ENCODE assay signal across 9 cellular contexts in genomic region chr14:104754213-104754851, GRCh38. TPM values are rescaled to one million over a fixed set of nuclear protein-coding genes. Genes with fewer than 3 reads are reported as not detected.
DNase-seq lines count a peak whose midpoint lies in the region; ATAC-seq, FAIRE-seq and TF ChIP-seq lines count a peak whose summit lies in the region.
"Had no signal": no experiment of that assay in that cellular context is flagged by ENCODE, and none has a peak within 500 bp of the region (broad histone marks: within the 10 kb centered on the region; RNA-seq: fewer than 3 reads in every experiment).

No MANE protein-coding gene starts in this region.

- H3K4me1 ChIP-seq in DOHH2 (ENCODE audit: control insufficient read depth, low read length) (peaks cover 20% of the 10 kb centered on the region), RWPE2 (ENCODE audit: insufficient read depth, poor library complexity, severe bottlenecking) (peaks cover 17% of the 10 kb centered on the region), esophagus squamous epithelium (peaks cover 24 to 50% (median 27%) of the 10 kb centered on the region in 3 donors), trophoblast cell (ENCODE audit: control insufficient read depth in 1 of 2, insufficient read depth in 2 of 2, low read length in 2 of 2) (peaks cover 11 to 17% of the 10 kb centered on the region in 2 experiments)

- H2BK12ac ChIP-seq in trophoblast cell (ENCODE audit: low read length), result no peak overlapping the region

- WGBS in esophagus squamous epithelium, 2 donors, result 38 to 42% methylated on average over 11 to 13 of the region's 13 CpGs
- WGBS in trophoblast cell (ENCODE audit: extremely low coverage, insufficient coverage, insufficient read length), result no CpG with 5 or more reads among the region's 13 CpGs

- DNase-seq in RWPE2 (ENCODE audit: low spot score), result no peak
- no peak for DNase-seq in esophagus squamous epithelium (lab: John Stamatoyannopoulos, UW)
- no peak for DNase-seq in trophoblast cell
- DNase-seq in urothelium cell line (ENCODE audit: low spot score), result no peak
- DNase-seq: NCI-H187 treated with DMSO at 0.1 percent for 48 hours had no signal

- no peak overlapping the region for H4K8ac ChIP-seq in trophoblast cell (ENCODE audit: low read depth, low read length)

- H3K9me3 ChIP-seq in DOHH2 (ENCODE audit: control insufficient read depth, insufficient read depth, low read length), result peaks cover 4% of the 10 kb centered on the region; the same call in 1 of the 2 replicates
- H3K9me3 ChIP-seq in RWPE2 (ENCODE audit: severe bottlenecking), result no peaks in the 10 kb centered on the region
- H3K9me3 ChIP-seq in esophagus squamous epithelium, result no peaks in the 10 kb centered on the region
- peaks cover 16% of the 10 kb centered on the region for H3K9me3 ChIP-seq in trophoblast cell (ENCODE audit: insufficient read depth, low read depth, low read length)

- no peak overlapping the region for H3K14ac ChIP-seq in trophoblast cell (ENCODE audit: low read length)

- H3K79me2 ChIP-seq in DOHH2 (ENCODE audit: control insufficient read depth, low read length), result peaks cover 56% of the 10 kb centered on the region
- H3K79me2 ChIP-seq in trophoblast cell (ENCODE audit: control insufficient read depth, insufficient read depth, low read length, poor library complexity), result peaks cover 13% of the 10 kb centered on the region

- peak overlapping the region; percentile 7 for H3K18ac ChIP-seq in trophoblast cell (ENCODE audit: low read length)

- no peak for FAIRE-seq in urothelium cell line (lab: Jason Lieb, UNC)

- H3K27me3 ChIP-seq in DOHH2 (ENCODE audit: control insufficient read depth, low read length), result 0 out of 2 replicates have a peak, but pooled peaks cover 2% of the 10 kb centered on the region
- no peaks in the 10 kb centered on the region for H3K27me3 ChIP-seq in RWPE2 (ENCODE audit: insufficient read depth, poor library complexity, severe bottlenecking)
- no peaks in the 10 kb centered on the region for H3K27me3 ChIP-seq in esophagus squamous epithelium
- no peaks in the 10 kb centered on the region for H3K27me3 ChIP-seq in trophoblast cell (ENCODE audit: insufficient read depth, low read length)

- peak overlapping the region; percentile 37 for H3K4ac ChIP-seq in trophoblast cell (ENCODE audit: low read depth, low read length)

- H2AK5ac ChIP-seq in trophoblast cell (ENCODE audit: low read length), result no peak overlapping the region

- H3K4me2 ChIP-seq in DOHH2 (ENCODE audit: low read length), result peak overlapping the region; percentile 98
- peak overlapping the region; percentile 92 for H3K4me2 ChIP-seq in trophoblast cell (ENCODE audit: low read length)

- TF ChIP-seq CTCF in DOHH2 (IDR thresholded peaks at IDR 0.05; ENCODE audit: low read depth, low read length, poor library complexity, severe bottlenecking) (no peak), RWPE2 (IDR thresholded peaks at IDR 0.05; ENCODE audit: poor library complexity, severe bottlenecking) (no peak), esophagus squamous epithelium (IDR thresholded peaks at IDR 0.05) (no peak)

- H3K9ac ChIP-seq in trophoblast cell (ENCODE audit: low read length), result peak overlapping the region; percentile 98

- H2AFZ ChIP-seq in trophoblast cell (ENCODE audit: insufficient read depth, low read length, poor library complexity), result no peak overlapping the region

- no peak overlapping the region for H4K12ac ChIP-seq in trophoblast cell (ENCODE audit: low read depth, low read length)

- no peak overlapping the region for H2BK120ac ChIP-seq in trophoblast cell (ENCODE audit: insufficient read depth, low read length, poor library complexity)

- peaks cover 16% of the 10 kb centered on the region; the same call in 1 of the 2 replicates for H4K20me1 ChIP-seq in DOHH2 (ENCODE audit: control insufficient read depth, insufficient read depth, low read depth, low read length)

- H3K36me3 ChIP-seq in DOHH2 (ENCODE audit: control insufficient read depth, low read length) (peaks cover 62% of the 10 kb centered on the region), RWPE2 (ENCODE audit: low read depth) (peaks cover 46% of the 10 kb centered on the region), esophagus squamous epithelium (peaks cover 16 to 45% (median 25%) of the 10 kb centered on the region in 3 donors), trophoblast cell (ENCODE audit: control insufficient read depth in 1 of 2, insufficient read depth in 2 of 2, low read length in 2 of 2) (peaks cover 40 to 42% of the 10 kb centered on the region in 2 experiments)

- no peak overlapping the region for H2BK5ac ChIP-seq in trophoblast cell (ENCODE audit: low read depth, low read length, poor library complexity)

- TF ChIP-seq POLR2A in esophagus squamous epithelium (IDR thresholded peaks at IDR 0.05), result no peak

- no peaks in the 10 kb centered on the region; the same call in 1 of the 2 replicates for H3F3A ChIP-seq in DOHH2 (ENCODE audit: control insufficient read depth, insufficient read depth)

- no peak overlapping the region for H4K91ac ChIP-seq in trophoblast cell (ENCODE audit: low read depth, low read length)

- peaks cover 8% of the 10 kb centered on the region for H3K79me1 ChIP-seq in trophoblast cell (ENCODE audit: low read length)

- H3K23ac ChIP-seq in trophoblast cell (ENCODE audit: low read length), result no peak overlapping the region

- H3K4me3 ChIP-seq in DOHH2 (ENCODE audit: low read length) (peak overlapping the region; percentile 94), RWPE2 (ENCODE audit: severe bottlenecking) (peak overlapping the region; percentile 81), esophagus squamous epithelium (peak overlapping the region; percentile 76 to 99 (median 91)), trophoblast cell (ENCODE audit: low read depth, low read length) (peak overlapping the region; percentile 100)

- no peaks in the 10 kb centered on the region for H3K9me2 ChIP-seq in DOHH2 (replicated peaks; ENCODE audit: control insufficient read depth, low read length)

- no peak overlapping the region for H3K27ac ChIP-seq in DOHH2 (ENCODE audit: low read depth, low read length)
- H3K27ac ChIP-seq in RWPE2 (ENCODE audit: poor library complexity, severe bottlenecking), result peak overlapping the region; percentile 55
- H3K27ac ChIP-seq in esophagus squamous epithelium, result peak overlapping the region; percentile 86 to 96 (median 95)
- H3K27ac ChIP-seq in trophoblast cell (ENCODE audit: low read depth, low read length), result no peak overlapping the region

- ATAC-seq in RWPE2 (ENCODE audit: low read depth) (no peak), GM19395 (IDR thresholded peaks at IDR 0.05; ENCODE audit: unreplicated experiment) (no peak), GM19463 (IDR thresholded peaks at IDR 0.05; ENCODE audit: unreplicated experiment) (no peak), HG02840 (IDR thresholded peaks at IDR 0.05; ENCODE audit: low FRiP score, unreplicated experiment) (no peak)

- intact Hi-C loops in esophagus squamous epithelium (cut with DNase I), result no loop called here

RNA-seq across cellular contexts. Expression of gene SIVA1, which starts 1.4 kb away (rescaled TPM):
- total RNA-seq in esophagus squamous epithelium, result 100 to 1,000 TPM; 149 to 282 (median 201) TPM
- 88.0 and 93.0 TPM in 2 replicates for polyA plus RNA-seq in trophoblast cell (2013)

RNA-seq across cellular contexts. Expression of gene ADSS1, which starts 30.3 kb away (rescaled TPM):
- total RNA-seq in esophagus squamous epithelium, result 10 to 100 TPM in 2 of 4 donors, 1 to 10 TPM in 2; 3.4 to 11.4 (median 8.4) TPM
- 2.9 and 3.4 TPM in 2 replicates for polyA plus RNA-seq in trophoblast cell (2013)

RNA-seq across cellular contexts. Expression of gene AKT1, which starts 41.2 kb away (rescaled TPM):
- 10 to 100 TPM; 66.6 to 93.7 (median 71.3) TPM for total RNA-seq in esophagus squamous epithelium
- polyA plus RNA-seq in trophoblast cell (2013), result 175 TPM in 2 replicates

RNA-seq across cellular contexts. Expression of gene ZBTB42, which starts 46.6 kb away (rescaled TPM):
- 10 to 100 TPM in 2 of 4 donors, 1 to 10 TPM in 2; 4.7 to 14.2 (median 8.4) TPM for total RNA-seq in esophagus squamous epithelium
- polyA plus RNA-seq in trophoblast cell (2013), result 4.6 and 4.7 TPM in 2 replicates

Comparison
In these comparisons a context has a peak if more than half of its experiments do, and no peak if none do; other contexts are left out.
1. H3K27ac ChIP-seq: peak in RWPE2 (single experiment) and esophagus squamous epithelium (4 of 4); none in DOHH2 (single experiment) and trophoblast cell (single experiment).
2. Peak in every context shown above with its lines, with median percentiles within 50 percentile points of each other: H3K4me3 ChIP-seq.